In the genomic region with DNA sequence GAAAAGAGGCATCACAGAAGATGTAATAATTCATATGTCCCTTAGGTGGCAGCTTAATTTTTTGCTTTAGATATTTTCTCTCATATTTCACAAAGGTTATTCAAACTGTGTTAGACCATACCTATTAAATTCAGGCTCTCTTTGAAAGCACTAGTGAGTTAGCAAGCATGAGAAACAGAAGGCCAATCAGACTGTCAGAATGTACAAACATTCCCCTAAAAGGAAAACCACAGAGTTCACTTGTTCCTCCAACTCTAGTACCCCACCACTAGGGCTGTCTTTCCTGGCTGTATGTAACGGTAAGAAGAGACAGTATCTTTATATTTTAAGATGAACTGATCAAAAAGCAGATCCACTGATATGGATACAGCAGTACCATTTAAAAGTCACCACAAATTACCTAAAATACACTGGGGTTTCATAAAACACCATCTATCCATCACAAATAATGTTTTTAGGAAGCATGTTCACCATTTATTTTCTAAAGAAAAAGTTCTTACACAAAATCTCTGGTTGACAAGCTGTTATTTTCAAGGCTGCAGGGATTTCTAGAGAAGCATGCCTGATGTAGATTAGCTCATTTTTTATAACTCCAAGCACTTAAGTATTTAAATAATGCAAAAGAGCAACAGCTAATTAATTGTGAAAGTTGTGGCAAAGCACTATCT, we compare ENCODE assay signal across 1 cellular context.
TF ChIP-seq lines count a peak whose summit lies in the region.

No MANE protein-coding gene starts in this region.

TF ChIP-seq in HepG2, 621 proteins besides CTCF, POLR2A, EP300 and RAD21 (continues in another document):
- TF ChIP-seq, protein P1, sequence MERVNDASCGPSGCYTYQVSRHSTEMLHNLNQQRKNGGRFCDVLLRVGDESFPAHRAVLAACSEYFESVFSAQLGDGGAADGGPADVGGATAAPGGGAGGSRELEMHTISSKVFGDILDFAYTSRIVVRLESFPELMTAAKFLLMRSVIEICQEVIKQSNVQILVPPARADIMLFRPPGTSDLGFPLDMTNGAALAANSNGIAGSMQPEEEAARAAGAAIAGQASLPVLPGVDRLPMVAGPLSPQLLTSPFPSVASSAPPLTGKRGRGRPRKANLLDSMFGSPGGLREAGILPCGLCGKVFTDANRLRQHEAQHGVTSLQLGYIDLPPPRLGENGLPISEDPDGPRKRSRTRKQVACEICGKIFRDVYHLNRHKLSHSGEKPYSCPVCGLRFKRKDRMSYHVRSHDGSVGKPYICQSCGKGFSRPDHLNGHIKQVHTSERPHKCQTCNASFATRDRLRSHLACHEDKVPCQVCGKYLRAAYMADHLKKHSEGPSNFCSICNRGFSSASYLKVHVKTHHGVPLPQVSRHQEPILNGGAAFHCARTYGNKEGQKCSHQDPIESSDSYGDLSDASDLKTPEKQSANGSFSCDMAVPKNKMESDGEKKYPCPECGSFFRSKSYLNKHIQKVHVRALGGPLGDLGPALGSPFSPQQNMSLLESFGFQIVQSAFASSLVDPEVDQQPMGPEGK (CRISPR knock-in tag; IDR thresholded peaks at IDR 0.05), result no peak
- TF ChIP-seq, protein P2, sequence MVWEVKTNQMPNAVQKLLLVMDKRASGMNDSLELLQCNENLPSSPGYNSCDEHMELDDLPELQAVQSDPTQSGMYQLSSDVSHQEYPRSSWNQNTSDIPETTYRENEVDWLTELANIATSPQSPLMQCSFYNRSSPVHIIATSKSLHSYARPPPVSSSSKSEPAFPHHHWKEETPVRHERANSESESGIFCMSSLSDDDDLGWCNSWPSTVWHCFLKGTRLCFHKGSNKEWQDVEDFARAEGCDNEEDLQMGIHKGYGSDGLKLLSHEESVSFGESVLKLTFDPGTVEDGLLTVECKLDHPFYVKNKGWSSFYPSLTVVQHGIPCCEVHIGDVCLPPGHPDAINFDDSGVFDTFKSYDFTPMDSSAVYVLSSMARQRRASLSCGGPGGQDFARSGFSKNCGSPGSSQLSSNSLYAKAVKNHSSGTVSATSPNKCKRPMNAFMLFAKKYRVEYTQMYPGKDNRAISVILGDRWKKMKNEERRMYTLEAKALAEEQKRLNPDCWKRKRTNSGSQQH (CRISPR knock-in tag; IDR thresholded peaks at IDR 0.05; ENCODE audit: low read depth), result no peak
- TF ChIP-seq TEAD3 (CRISPR knock-in tag; optimal IDR thresholded peaks at IDR 0.05; ENCODE audit: borderline replicate concordance) (peak; percentile 35), GATAD2A (CRISPR knock-in tag; IDR thresholded peaks at IDR 0.05) (0 out of 2 replicates have a peak, but pooled peaks have one; percentile 36), ARHGAP35 (CRISPR knock-in tag; IDR thresholded peaks at IDR 0.05; ENCODE audit: borderline replicate concordance) (no peak), EED (CRISPR knock-in tag; IDR thresholded peaks at IDR 0.05) (no peak), SAP130 (CRISPR knock-in tag; IDR thresholded peaks at IDR 0.05; ENCODE audit: low read depth) (peak; percentile 67), HNF4G (IDR thresholded peaks at IDR 0.05; ENCODE audit: borderline replicate concordance, low read depth, low read length) (no peak), HNF4G (CRISPR knock-in tag; IDR thresholded peaks at IDR 0.05; ENCODE audit: borderline replicate concordance, low read depth) (no peak), REL (CRISPR knock-in tag; conservative IDR thresholded peaks at IDR 0.05) (no peak), ZMYM4 (CRISPR knock-in tag; IDR thresholded peaks at IDR 0.05) (peak; percentile 25; the same call in 1 of the 2 replicates), KLF6 (CRISPR knock-in tag; IDR thresholded peaks at IDR 0.05) (no peak), SRF (IDR thresholded peaks at IDR 0.05; ENCODE audit: low read depth, low read length) (peak; percentile 97), ATAD3A (CRISPR knock-in tag; IDR thresholded peaks at IDR 0.05) (no peak), ZNF264 (CRISPR knock-in tag; IDR thresholded peaks at IDR 0.05) (no peak), MIXL1 (CRISPR knock-in tag; IDR thresholded peaks at IDR 0.05) (peak; percentile 28; the same call in 1 of the 2 replicates), SIX4 (CRISPR knock-in tag; IDR thresholded peaks at IDR 0.05) (no peak), HOXA7 (CRISPR knock-in tag; IDR thresholded peaks at IDR 0.05) (no peak), NBN (conservative IDR thresholded peaks at IDR 0.05) (no peak), SAFB2 (CRISPR knock-in tag; IDR thresholded peaks at IDR 0.05; ENCODE audit: borderline replicate concordance, low read depth) (no peak), NFYC (CRISPR knock-in tag; IDR thresholded peaks at IDR 0.05) (0 out of 2 replicates have a peak, but pooled peaks have one; percentile 16), RBFOX2 (IDR thresholded peaks at IDR 0.05; ENCODE audit: low read depth, low read length) (0 out of 2 replicates have a peak, but pooled peaks have one; percentile 26), ZNF577 (CRISPR knock-in tag; IDR thresholded peaks at IDR 0.05; ENCODE audit: borderline replicate concordance, low read depth) (no peak)
- TF ChIP-seq, protein P3, sequence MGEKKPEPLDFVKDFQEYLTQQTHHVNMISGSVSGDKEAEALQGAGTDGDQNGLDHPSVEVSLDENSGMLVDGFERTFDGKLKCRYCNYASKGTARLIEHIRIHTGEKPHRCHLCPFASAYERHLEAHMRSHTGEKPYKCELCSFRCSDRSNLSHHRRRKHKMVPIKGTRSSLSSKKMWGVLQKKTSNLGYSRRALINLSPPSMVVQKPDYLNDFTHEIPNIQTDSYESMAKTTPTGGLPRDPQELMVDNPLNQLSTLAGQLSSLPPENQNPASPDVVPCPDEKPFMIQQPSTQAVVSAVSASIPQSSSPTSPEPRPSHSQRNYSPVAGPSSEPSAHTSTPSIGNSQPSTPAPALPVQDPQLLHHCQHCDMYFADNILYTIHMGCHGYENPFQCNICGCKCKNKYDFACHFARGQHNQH (CRISPR knock-in tag; IDR thresholded peaks at IDR 0.05), result no peak
- TF ChIP-seq, protein P4, sequence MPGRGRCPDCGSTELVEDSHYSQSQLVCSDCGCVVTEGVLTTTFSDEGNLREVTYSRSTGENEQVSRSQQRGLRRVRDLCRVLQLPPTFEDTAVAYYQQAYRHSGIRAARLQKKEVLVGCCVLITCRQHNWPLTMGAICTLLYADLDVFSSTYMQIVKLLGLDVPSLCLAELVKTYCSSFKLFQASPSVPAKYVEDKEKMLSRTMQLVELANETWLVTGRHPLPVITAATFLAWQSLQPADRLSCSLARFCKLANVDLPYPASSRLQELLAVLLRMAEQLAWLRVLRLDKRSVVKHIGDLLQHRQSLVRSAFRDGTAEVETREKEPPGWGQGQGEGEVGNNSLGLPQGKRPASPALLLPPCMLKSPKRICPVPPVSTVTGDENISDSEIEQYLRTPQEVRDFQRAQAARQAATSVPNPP (CRISPR knock-in tag; IDR thresholded peaks at IDR 0.05), result no peak
- TF ChIP-seq, protein P5, sequence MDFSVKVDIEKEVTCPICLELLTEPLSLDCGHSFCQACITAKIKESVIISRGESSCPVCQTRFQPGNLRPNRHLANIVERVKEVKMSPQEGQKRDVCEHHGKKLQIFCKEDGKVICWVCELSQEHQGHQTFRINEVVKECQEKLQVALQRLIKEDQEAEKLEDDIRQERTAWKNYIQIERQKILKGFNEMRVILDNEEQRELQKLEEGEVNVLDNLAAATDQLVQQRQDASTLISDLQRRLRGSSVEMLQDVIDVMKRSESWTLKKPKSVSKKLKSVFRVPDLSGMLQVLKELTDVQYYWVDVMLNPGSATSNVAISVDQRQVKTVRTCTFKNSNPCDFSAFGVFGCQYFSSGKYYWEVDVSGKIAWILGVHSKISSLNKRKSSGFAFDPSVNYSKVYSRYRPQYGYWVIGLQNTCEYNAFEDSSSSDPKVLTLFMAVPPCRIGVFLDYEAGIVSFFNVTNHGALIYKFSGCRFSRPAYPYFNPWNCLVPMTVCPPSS (IDR thresholded peaks at IDR 0.05), result no peak
- TF ChIP-seq, protein P6, sequence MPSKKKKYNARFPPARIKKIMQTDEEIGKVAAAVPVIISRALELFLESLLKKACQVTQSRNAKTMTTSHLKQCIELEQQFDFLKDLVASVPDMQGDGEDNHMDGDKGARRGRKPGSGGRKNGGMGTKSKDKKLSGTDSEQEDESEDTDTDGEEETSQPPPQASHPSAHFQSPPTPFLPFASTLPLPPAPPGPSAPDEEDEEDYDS (CRISPR knock-in tag; IDR thresholded peaks at IDR 0.05), result peak; percentile 63; the same call in 1 of the 2 replicates
- TF ChIP-seq, protein P7, sequence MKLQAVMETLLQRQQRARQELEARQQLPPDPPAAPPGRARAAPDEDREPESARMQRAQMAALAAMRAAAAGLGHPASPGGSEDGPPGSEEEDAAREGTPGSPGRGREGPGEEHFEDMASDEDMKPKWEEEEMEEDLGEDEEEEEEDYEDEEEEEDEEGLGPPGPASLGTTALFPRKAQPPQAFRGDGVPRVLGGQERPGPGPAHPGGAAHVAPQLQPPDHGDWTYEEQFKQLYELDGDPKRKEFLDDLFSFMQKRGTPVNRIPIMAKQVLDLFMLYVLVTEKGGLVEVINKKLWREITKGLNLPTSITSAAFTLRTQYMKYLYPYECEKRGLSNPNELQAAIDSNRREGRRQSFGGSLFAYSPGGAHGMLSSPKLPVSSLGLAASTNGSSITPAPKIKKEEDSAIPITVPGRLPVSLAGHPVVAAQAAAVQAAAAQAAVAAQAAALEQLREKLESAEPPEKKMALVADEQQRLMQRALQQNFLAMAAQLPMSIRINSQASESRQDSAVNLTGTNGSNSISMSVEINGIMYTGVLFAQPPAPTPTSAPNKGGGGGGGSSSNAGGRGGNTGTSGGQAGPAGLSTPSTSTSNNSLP (IDR thresholded peaks at IDR 0.05; ENCODE audit: low read depth, low read length), result peak; percentile 62
- TF ChIP-seq, protein P8, sequence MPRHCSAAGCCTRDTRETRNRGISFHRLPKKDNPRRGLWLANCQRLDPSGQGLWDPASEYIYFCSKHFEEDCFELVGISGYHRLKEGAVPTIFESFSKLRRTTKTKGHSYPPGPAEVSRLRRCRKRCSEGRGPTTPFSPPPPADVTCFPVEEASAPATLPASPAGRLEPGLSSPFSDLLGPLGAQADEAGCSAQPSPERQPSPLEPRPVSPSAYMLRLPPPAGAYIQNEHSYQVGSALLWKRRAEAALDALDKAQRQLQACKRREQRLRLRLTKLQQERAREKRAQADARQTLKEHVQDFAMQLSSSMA (CRISPR knock-in tag; IDR thresholded peaks at IDR 0.05), result no peak
- TF ChIP-seq, protein P9, sequence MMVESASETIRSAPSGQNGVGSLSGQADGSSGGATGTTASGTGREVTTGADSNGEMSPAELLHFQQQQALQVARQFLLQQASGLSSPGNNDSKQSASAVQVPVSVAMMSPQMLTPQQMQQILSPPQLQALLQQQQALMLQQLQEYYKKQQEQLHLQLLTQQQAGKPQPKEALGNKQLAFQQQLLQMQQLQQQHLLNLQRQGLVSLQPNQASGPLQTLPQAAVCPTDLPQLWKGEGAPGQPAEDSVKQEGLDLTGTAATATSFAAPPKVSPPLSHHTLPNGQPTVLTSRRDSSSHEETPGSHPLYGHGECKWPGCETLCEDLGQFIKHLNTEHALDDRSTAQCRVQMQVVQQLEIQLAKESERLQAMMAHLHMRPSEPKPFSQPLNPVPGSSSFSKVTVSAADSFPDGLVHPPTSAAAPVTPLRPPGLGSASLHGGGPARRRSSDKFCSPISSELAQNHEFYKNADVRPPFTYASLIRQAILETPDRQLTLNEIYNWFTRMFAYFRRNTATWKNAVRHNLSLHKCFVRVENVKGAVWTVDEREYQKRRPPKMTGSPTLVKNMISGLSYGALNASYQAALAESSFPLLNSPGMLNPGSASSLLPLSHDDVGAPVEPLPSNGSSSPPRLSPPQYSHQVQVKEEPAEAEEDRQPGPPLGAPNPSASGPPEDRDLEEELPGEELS (CRISPR knock-in tag; IDR thresholded peaks at IDR 0.05), result no peak
- TF ChIP-seq, protein P10, sequence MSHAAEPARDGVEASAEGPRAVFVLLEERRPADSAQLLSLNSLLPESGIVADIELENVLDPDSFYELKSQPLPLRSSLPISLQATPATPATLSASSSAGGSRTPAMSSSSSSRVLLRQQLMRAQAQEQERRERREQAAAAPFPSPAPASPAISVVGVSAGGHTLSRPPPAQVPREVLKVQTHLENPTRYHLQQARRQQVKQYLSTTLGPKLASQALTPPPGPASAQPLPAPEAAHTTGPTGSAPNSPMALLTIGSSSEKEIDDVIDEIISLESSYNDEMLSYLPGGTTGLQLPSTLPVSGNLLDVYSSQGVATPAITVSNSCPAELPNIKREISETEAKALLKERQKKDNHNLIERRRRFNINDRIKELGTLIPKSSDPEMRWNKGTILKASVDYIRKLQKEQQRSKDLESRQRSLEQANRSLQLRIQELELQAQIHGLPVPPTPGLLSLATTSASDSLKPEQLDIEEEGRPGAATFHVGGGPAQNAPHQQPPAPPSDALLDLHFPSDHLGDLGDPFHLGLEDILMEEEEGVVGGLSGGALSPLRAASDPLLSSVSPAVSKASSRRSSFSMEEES (CRISPR knock-in tag; IDR thresholded peaks at IDR 0.05), result no peak
- TF ChIP-seq, protein P11, sequence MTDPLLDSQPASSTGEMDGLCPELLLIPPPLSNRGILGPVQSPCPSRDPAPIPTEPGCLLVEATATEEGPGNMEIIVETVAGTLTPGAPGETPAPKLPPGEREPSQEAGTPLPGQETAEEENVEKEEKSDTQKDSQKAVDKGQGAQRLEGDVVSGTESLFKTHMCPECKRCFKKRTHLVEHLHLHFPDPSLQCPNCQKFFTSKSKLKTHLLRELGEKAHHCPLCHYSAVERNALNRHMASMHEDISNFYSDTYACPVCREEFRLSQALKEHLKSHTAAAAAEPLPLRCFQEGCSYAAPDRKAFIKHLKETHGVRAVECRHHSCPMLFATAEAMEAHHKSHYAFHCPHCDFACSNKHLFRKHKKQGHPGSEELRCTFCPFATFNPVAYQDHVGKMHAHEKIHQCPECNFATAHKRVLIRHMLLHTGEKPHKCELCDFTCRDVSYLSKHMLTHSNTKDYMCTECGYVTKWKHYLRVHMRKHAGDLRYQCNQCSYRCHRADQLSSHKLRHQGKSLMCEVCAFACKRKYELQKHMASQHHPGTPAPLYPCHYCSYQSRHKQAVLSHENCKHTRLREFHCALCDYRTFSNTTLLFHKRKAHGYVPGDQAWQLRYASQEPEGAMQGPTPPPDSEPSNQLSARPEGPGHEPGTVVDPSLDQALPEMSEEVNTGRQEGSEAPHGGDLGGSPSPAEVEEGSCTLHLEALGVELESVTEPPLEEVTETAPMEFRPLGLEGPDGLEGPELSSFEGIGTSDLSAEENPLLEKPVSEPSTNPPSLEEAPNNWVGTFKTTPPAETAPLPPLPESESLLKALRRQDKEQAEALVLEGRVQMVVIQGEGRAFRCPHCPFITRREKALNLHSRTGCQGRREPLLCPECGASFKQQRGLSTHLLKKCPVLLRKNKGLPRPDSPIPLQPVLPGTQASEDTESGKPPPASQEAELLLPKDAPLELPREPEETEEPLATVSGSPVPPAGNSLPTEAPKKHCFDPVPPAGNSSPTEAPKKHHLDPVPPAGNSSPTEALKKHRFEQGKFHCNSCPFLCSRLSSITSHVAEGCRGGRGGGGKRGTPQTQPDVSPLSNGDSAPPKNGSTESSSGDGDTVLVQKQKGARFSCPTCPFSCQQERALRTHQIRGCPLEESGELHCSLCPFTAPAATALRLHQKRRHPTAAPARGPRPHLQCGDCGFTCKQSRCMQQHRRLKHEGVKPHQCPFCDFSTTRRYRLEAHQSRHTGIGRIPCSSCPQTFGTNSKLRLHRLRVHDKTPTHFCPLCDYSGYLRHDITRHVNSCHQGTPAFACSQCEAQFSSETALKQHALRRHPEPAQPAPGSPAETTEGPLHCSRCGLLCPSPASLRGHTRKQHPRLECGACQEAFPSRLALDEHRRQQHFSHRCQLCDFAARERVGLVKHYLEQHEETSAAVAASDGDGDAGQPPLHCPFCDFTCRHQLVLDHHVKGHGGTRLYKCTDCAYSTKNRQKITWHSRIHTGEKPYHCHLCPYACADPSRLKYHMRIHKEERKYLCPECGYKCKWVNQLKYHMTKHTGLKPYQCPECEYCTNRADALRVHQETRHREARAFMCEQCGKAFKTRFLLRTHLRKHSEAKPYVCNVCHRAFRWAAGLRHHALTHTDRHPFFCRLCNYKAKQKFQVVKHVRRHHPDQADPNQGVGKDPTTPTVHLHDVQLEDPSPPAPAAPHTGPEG (CRISPR knock-in tag; IDR thresholded peaks at IDR 0.05), result peak; percentile 72; the same call in 1 of the 2 replicates
